ENCODE assay signal across 10 cellular contexts in genomic region chr7:15889501-15889900, GRCh38.
DNase-seq lines count a peak whose midpoint lies in the region; ATAC-seq and TF ChIP-seq lines count a peak whose summit lies in the region.
"Had no signal": no experiment of that assay in that cellular context is flagged by ENCODE, and none has a peak within 500 bp of the region (broad histone marks: within the 10 kb centered on the region; RNA-seq: fewer than 3 reads in every experiment).

No MANE protein-coding gene starts in this region.

- in situ Hi-C loops in mammary epithelial cell (cut with MboI; ENCODE audit: low sequenced_read_pairs in 2 of 2) = no loop called here

- H3K27me3 Mint-ChIP-seq in MCF 10A (ENCODE audit: insufficient read depth, unreplicated experiment) = peaks cover 8% of the 10 kb centered on the region
- H3K27me3 Mint-ChIP-seq: activated naive CD8-positive, alpha-beta T cell treated with anti-CD3 and anti-CD28 coated beads for 36 hours had no signal

- BruUV-seq in MCF 10A (replicated peaks; lab: Mats Ljungman, UMichigan) = no TSS peak
- BruUV-seq in mammary epithelial cell (replicated peaks; lab: Mats Ljungman, UMichigan) = no TSS peak

- WGBS in mammary epithelial cell (ENCODE audit: low coverage, missing lambda C conversion rate) = 60% methylated on average over 3 of the region's 3 CpGs
- 59 to 77% methylated on average over 3 of the region's 3 CpGs for WGBS in heart right ventricle, 2 donors

- H3K27ac Mint-ChIP-seq in MCF 10A (ENCODE audit: low read depth, unreplicated experiment) = no peak overlapping the region
- H3K27ac Mint-ChIP-seq: activated naive CD8-positive, alpha-beta T cell treated with anti-CD3 and anti-CD28 coated beads for 36 hours had no signal

- H3K4me1 ChIP-seq in mammary epithelial cell (ENCODE audit: insufficient read depth, low read length) (no peaks in the 10 kb centered on the region), heart right ventricle (peaks cover 0 to 13% (median 0%) of the 10 kb centered on the region in 9 donors), upper lobe of right lung (no peaks in the 10 kb centered on the region)

- CTCF ChIA-PET in MCF 10A (lab: Yijun Ruan, JAX) (interaction anchor here (0.6 kb wide), 1 partner anchor 256 kb away, joined by 3 read pairs; no protein-coding TSS in a partner anchor), mammary epithelial cell (lab: Charles Lee; ENCODE audit: low non-redundant PET) (no interaction called here)

- H3K4me1 Mint-ChIP-seq in MCF 10A (ENCODE audit: insufficient read depth, unreplicated experiment) = no peaks in the 10 kb centered on the region
- H3K4me1 Mint-ChIP-seq: activated naive CD8-positive, alpha-beta T cell treated with anti-CD3 and anti-CD28 coated beads for 36 hours had no signal

- no peak overlapping the region for H3K4me2 ChIP-seq in mammary epithelial cell (ENCODE audit: insufficient read depth, low read depth, low read length)

- H3K36me3 ChIP-seq in mammary epithelial cell (ENCODE audit: insufficient read depth, low read length) (no peaks in the 10 kb centered on the region), heart right ventricle (no peaks in the 10 kb centered on the region), upper lobe of right lung (no peaks in the 10 kb centered on the region)

- H3K4me3 ChIP-seq in mammary epithelial cell (replicated peaks in 1 of 3; ENCODE audit: insufficient read depth in 1 of 3, low read depth in 2 of 3, low read length in 3 of 3) (no peak overlapping the region), heart right ventricle (peak overlapping the region in 1 of 10 donors; percentile 13), upper lobe of right lung (no peak overlapping the region)

- TF ChIP-seq CTCF in MCF 10A (IDR thresholded peaks at IDR 0.05; ENCODE audit: unreplicated experiment) (peak; percentile 17), mammary epithelial cell (conservative IDR thresholded peaks at IDR 0.05 in 1 of 2, IDR thresholded peaks at IDR 0.05 in 1 of 2; ENCODE audit: extremely low read depth in 1 of 2, insufficient read depth in 1 of 2, low read depth in 1 of 2, low read length in 2 of 2) (no peak), heart right ventricle (IDR thresholded peaks at IDR 0.05) (peak in 7 of 9 donors; percentile 38 to 59 (median 46)), upper lobe of right lung (IDR thresholded peaks at IDR 0.05) (peak; percentile 29)

- no peaks in the 10 kb centered on the region for H3K36me3 Mint-ChIP-seq in MCF 10A (ENCODE audit: insufficient read depth, unreplicated experiment)
- H3K36me3 Mint-ChIP-seq: activated naive CD8-positive, alpha-beta T cell treated with anti-CD3 and anti-CD28 coated beads for 36 hours had no signal

- H3K9me3 ChIP-seq in mammary epithelial cell (replicated peaks; ENCODE audit: insufficient read depth, low read length) (no peaks in the 10 kb centered on the region), heart right ventricle (no peaks in the 10 kb centered on the region), upper lobe of right lung (no peaks in the 10 kb centered on the region)

- no peaks in the 10 kb centered on the region for H3K9me3 Mint-ChIP-seq in MCF 10A (ENCODE audit: unreplicated experiment)

- H3K27ac ChIP-seq in mammary epithelial cell (ENCODE audit: insufficient read depth, low read depth, low read length) = no peak overlapping the region
- H3K27ac ChIP-seq in heart right ventricle = peak overlapping the region in 2 of 10 donors; percentile 29 to 42
- no peak overlapping the region for H3K27ac ChIP-seq in upper lobe of right lung

- no peak overlapping the region for H2AFZ ChIP-seq in mammary epithelial cell (ENCODE audit: low read depth, low read length)

- no peak overlapping the region for H3K9ac ChIP-seq in mammary epithelial cell (ENCODE audit: insufficient read depth, low read length)

- no peaks in the 10 kb centered on the region for H4K20me1 ChIP-seq in mammary epithelial cell (ENCODE audit: insufficient read depth, low read length)

- H3K4me3 Mint-ChIP-seq in MCF 10A (ENCODE audit: unreplicated experiment) = no peak overlapping the region
- H3K4me3 Mint-ChIP-seq: activated naive CD8-positive, alpha-beta T cell treated with anti-CD3 and anti-CD28 coated beads for 36 hours had no signal

- H3K27me3 ChIP-seq in mammary epithelial cell (ENCODE audit: insufficient read depth, low read length) (no peaks in the 10 kb centered on the region), heart right ventricle (no peaks in the 10 kb centered on the region), upper lobe of right lung (no peaks in the 10 kb centered on the region)

- no peaks in the 10 kb centered on the region for H3K79me2 ChIP-seq in mammary epithelial cell (ENCODE audit: insufficient read depth, low read length)

- DNase-seq in MCF 10A (ENCODE audit: unreplicated experiment) = peak; percentile 26
- no peak for DNase-seq in mammary epithelial cell
- DNase-seq in SK-N-DZ (ENCODE audit: low spot score) = peak; percentile 11
- peak in 1 of 2 donors; percentile 23 for DNase-seq in heart right ventricle
- no peak for DNase-seq in upper lobe of right lung
- no peak for DNase-seq in occipital lobe (lab: John Stamatoyannopoulos, UW)
- DNase-seq in GM19240 (ENCODE audit: insufficient read length, low spot score) = no peak
- no peak for DNase-seq in NCI-H524 treated with DMSO at 0.1 percent for 48 hours (lab: John Stamatoyannopoulos, UW)
- DNase-seq: activated naive CD8-positive, alpha-beta T cell treated with anti-CD3 and anti-CD28 coated beads for 36 hours; H7 had no signal

- dilution Hi-C loops in mammary epithelial cell (cut with HindIII; ENCODE audit: low sequenced_read_pairs) = no loop called here

- POLR2A ChIA-PET in MCF 10A (lab: Yijun Ruan, JAX) = interaction anchor here (0.5 kb wide), 1 partner anchor 34 kb away, joined by 3 read pairs; no protein-coding TSS in a partner anchor

- ATAC-seq in heart right ventricle = peak in 7 of 8 donors; percentile 53 to 84 (median 73)
- ATAC-seq in upper lobe of right lung = peak; percentile 91

- intact Hi-C loops in MCF 10A (cut with micrococcal nuclease) (no loop called here), mammary epithelial cell (cut with micrococcal nuclease) (no loop called here), heart right ventricle (cut with DNase I) (no loop called here), upper lobe of right lung (cut with DNase I) (no loop called here)

Comparison
In these comparisons a context has a peak if more than half of its experiments do, and no peak if none do; other contexts are left out.
1. DNase-seq: peak in MCF 10A (single experiment) and SK-N-DZ (single experiment); none in mammary epithelial cell (single experiment), upper lobe of right lung (single experiment), occipital lobe (single experiment), GM19240 (single experiment) and NCI-H524 treated with DMSO at 0.1 percent for 48 hours (single experiment).
2. CTCF ChIP-seq: peak in MCF 10A (single experiment), heart right ventricle (7 of 9) and upper lobe of right lung (single experiment); none in mammary epithelial cell (0 of 2).